12 cellular contexts compared by ENCODE assay signal in genomic region chr1:185479781-185480180, GRCh38.
DNase-seq lines count a peak whose midpoint lies in the region; ATAC-seq lines count a peak whose summit lies in the region.
"Had no signal": no experiment of that assay in that cellular context is flagged by ENCODE, and none has a peak within 500 bp of the region (broad histone marks: within the 10 kb centered on the region; RNA-seq: fewer than 3 reads in every experiment).

No MANE protein-coding gene starts in this region.

- no peak overlapping the region for H3K4me3 Mint-ChIP-seq in memory B cell
- H3K4me3 Mint-ChIP-seq: CD8-positive, alpha-beta T cell had no signal

- no peak for ATAC-seq in memory B cell (ENCODE audit: low read depth)
- ATAC-seq: CD8-positive, alpha-beta T cell; Panc1 had no signal

- no peaks in the 10 kb centered on the region for H3K36me3 Mint-ChIP-seq in memory B cell
- H3K36me3 Mint-ChIP-seq: CD8-positive, alpha-beta T cell had no signal

- H3K9me3 Mint-ChIP-seq in memory B cell = no peaks in the 10 kb centered on the region
- H3K9me3 Mint-ChIP-seq: CD8-positive, alpha-beta T cell had no signal

- no peaks in the 10 kb centered on the region for H3K27me3 Mint-ChIP-seq in memory B cell

- DNase-seq in DMS153 treated with DMSO at 0.1 percent for 48 hours (lab: John Stamatoyannopoulos, UW; ENCODE audit: unreplicated experiment) (peak; percentile 56), NCI-H2029 (lab: John Stamatoyannopoulos, UW) (peak; percentile 26), NCI-H69 (lab: John Stamatoyannopoulos, UW) (peak; percentile 77), memory B cell (ENCODE audit: low spot score in 2 of 2) (no peak), HPDE6-E6E7 (ENCODE audit: extremely low spot score) (no peak), HuH-7.5 (ENCODE audit: low spot score) (no peak)
- DNase-seq in activated CD4-positive, alpha-beta T cell treated with anti-CD3 and anti-CD28 coated beads, Interleukin-2, amount 50 U/mL, for 1 hour = no peak
- DNase-seq in stimulated activated CD4-positive, alpha-beta T cell treated with anti-CD3 and anti-CD28 coated beads, Interleukin-4, amount 100 ng/mL, for 4 hours = no peak
- DNase-seq: CD8-positive, alpha-beta T cell; NCI-H510A treated with DMSO at 0.1 percent for 48 hours; thyroid gland had no signal

- H3K4me1 Mint-ChIP-seq in memory B cell = no peaks in the 10 kb centered on the region

- peak overlapping the region; percentile 15 for H3K27ac Mint-ChIP-seq in memory B cell
- H3K27ac Mint-ChIP-seq: CD8-positive, alpha-beta T cell had no signal

Comparison
In these comparisons a context has a peak if more than half of its experiments do, and no peak if none do; other contexts are left out.
1. DNase-seq: peak in DMS153 treated with DMSO at 0.1 percent for 48 hours (single experiment), NCI-H2029 (single experiment) and NCI-H69 (single experiment); none in memory B cell (0 of 2), HPDE6-E6E7 (single experiment), activated CD4-positive, alpha-beta T cell treated with anti-CD3 and anti-CD28 coated beads, Interleukin-2, amount 50 U/mL, for 1 hour (single experiment), stimulated activated CD4-positive, alpha-beta T cell treated with anti-CD3 and anti-CD28 coated beads, Interleukin-4, amount 100 ng/mL, for 4 hours (0 of 2) and HuH-7.5 (single experiment).